ENCODE assay signal across 10 cellular contexts in the genomic region with DNA sequence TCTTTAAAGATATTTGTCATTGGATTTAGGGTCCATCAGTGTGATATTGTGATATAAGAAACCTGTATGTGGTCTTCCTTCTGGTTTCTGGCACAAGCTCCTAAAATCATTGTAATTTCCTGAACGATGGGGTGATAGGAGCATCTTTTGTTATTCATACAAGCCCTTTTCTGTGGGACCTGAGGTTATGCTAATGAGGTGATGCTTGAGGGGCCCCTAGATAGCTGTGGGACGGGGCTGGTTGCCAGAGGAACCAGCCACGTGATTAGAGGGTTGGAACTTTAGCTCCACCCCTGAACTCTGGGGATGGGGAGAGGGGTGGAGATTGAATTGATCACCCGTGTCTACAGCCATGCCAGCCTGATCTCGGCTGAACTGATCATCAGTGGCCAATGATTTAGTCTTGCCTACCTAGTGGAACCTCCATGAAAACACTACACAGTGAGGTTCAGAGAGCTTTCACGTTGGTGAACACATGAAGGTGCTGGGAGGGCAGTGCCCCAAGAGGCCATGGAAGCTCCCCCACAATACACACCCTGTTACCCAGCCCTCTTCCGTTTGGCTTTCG.
DNase-seq lines count a peak whose midpoint lies in the region; ATAC-seq, FAIRE-seq and TF ChIP-seq lines count a peak whose summit lies in the region.
"Had no signal": no experiment of that assay in that cellular context is flagged by ENCODE, and none has a peak within 500 bp of the region (broad histone marks: within the 10 kb centered on the region; RNA-seq: fewer than 3 reads in every experiment).

No MANE protein-coding gene starts in this region.

- CTCF ChIA-PET in CD8-positive, alpha-beta T cell (lab: Charles Lee), result interaction anchor here (0.7 to 2.1 kb wide), 11 partner anchors 12 to 490 kb away, joined by 3 to 10 read pairs (median 4); no protein-coding TSS in a partner anchor

- H2AFZ ChIP-seq in astrocyte (ENCODE audit: low read depth, low read length), result no peak overlapping the region

- peak overlapping the region; percentile 41 for H3K4me3 ChIP-seq in CD8-positive, alpha-beta T cell (ENCODE audit: low read depth, low read length)
- H3K4me3 ChIP-seq in astrocyte (ENCODE audit: insufficient read depth, low read depth, low read length), result no peak overlapping the region
- H3K4me3 ChIP-seq: left lung had no signal

- peaks cover 67% of the 10 kb centered on the region for H3K79me2 ChIP-seq in astrocyte (ENCODE audit: insufficient read depth, low read length)

- no peak for TF ChIP-seq CTCF in CD8-positive, alpha-beta T cell (IDR thresholded peaks at IDR 0.05)
- no peak for TF ChIP-seq CTCF in astrocyte (IDR thresholded peaks at IDR 0.05; ENCODE audit: insufficient read depth, low read depth, low read length)

- H3K9me3 Mint-ChIP-seq in CD8-positive, alpha-beta T cell, result no peaks in the 10 kb centered on the region
- H3K9me3 Mint-ChIP-seq in T-helper 2 cell treated with Interferon-gamma antibody and Interleukin-4, amounts not matched to agents 5 μg/mL and 100 μg/mL, for 36 hours, result no peaks in the 10 kb centered on the region
- peaks cover 3% of the 10 kb centered on the region for H3K9me3 Mint-ChIP-seq in astrocyte (ENCODE audit: unreplicated experiment)

- FAIRE-seq in astrocyte (lab: Jason Lieb, UNC), result no peak

- intact Hi-C loops in CD8-positive, alpha-beta T cell (cut with DNase I, micrococcal nuclease), result loop anchor here (1.0 to 2.0 kb wide), 7 partner anchors 16 to 102 kb away; partner anchors contain the start of genes BCR (in 1 of the 2), RAB36 (in 1 of the 2) and RSPH14 (in 1 of the 2)

- no peaks in the 10 kb centered on the region for H3K36me3 Mint-ChIP-seq in CD8-positive, alpha-beta T cell
- peaks cover 19% of the 10 kb centered on the region for H3K36me3 Mint-ChIP-seq in T-helper 2 cell treated with Interferon-gamma antibody and Interleukin-4, amounts not matched to agents 5 μg/mL and 100 μg/mL, for 36 hours (ENCODE audit: low read depth)
- peaks cover 5% of the 10 kb centered on the region for H3K36me3 Mint-ChIP-seq in astrocyte (ENCODE audit: low read depth, unreplicated experiment)

- H3K27me3 ChIP-seq in CD8-positive, alpha-beta T cell (ENCODE audit: insufficient read depth, low read length), result no peaks in the 10 kb centered on the region
- H3K27me3 ChIP-seq in astrocyte (ENCODE audit: insufficient read depth, low read length), result no peaks in the 10 kb centered on the region
- H3K27me3 ChIP-seq: left lung had no signal

- peak; percentile 50 to 79 (median 69) for DNase-seq in CD8-positive, alpha-beta T cell
- peak; percentile 74 for DNase-seq in T-helper 2 cell treated with Interferon-gamma antibody and Interleukin-4, amounts not matched to agents 5 μg/mL and 100 μg/mL, for 36 hours (ENCODE audit: low spot score)
- DNase-seq in astrocyte (ENCODE audit: low read depth) (no peak), retina (peak; percentile 66), AML-193 (lab: John Stamatoyannopoulos, UW) (no peak), NCI-H1092 treated with DMSO at 0.1 percent for 48 hours (lab: John Stamatoyannopoulos, UW) (no peak)

- H3K36me3 ChIP-seq in CD8-positive, alpha-beta T cell (ENCODE audit: insufficient read depth, low read length), result no peaks in the 10 kb centered on the region
- H3K36me3 ChIP-seq in astrocyte (ENCODE audit: insufficient read depth, low read length), result no peaks in the 10 kb centered on the region
- H3K36me3 ChIP-seq: left lung had no signal

- H4K20me1 ChIP-seq in astrocyte (ENCODE audit: insufficient read depth, low read length), result peaks cover 95% of the 10 kb centered on the region

- H3K4me3 Mint-ChIP-seq in CD8-positive, alpha-beta T cell, result peak overlapping the region; percentile 69
- H3K4me3 Mint-ChIP-seq in T-helper 2 cell treated with Interferon-gamma antibody and Interleukin-4, amounts not matched to agents 5 μg/mL and 100 μg/mL, for 36 hours, result peak overlapping the region; percentile 47
- H3K4me3 Mint-ChIP-seq in astrocyte (ENCODE audit: unreplicated experiment), result peak overlapping the region; percentile 18

- peaks cover 69% of the 10 kb centered on the region for H3K4me1 Mint-ChIP-seq in CD8-positive, alpha-beta T cell (ENCODE audit: low read depth)
- H3K4me1 Mint-ChIP-seq in T-helper 2 cell treated with Interferon-gamma antibody and Interleukin-4, amounts not matched to agents 5 μg/mL and 100 μg/mL, for 36 hours (ENCODE audit: low read depth), result peaks cover 41% of the 10 kb centered on the region
- peaks cover 34% of the 10 kb centered on the region for H3K4me1 Mint-ChIP-seq in astrocyte (ENCODE audit: low read depth, unreplicated experiment)

- peak overlapping the region; percentile 3 for H3K9ac ChIP-seq in astrocyte (ENCODE audit: low read length)

- no peaks in the 10 kb centered on the region for H3K27me3 Mint-ChIP-seq in CD8-positive, alpha-beta T cell (ENCODE audit: low read depth)
- H3K27me3 Mint-ChIP-seq in T-helper 2 cell treated with Interferon-gamma antibody and Interleukin-4, amounts not matched to agents 5 μg/mL and 100 μg/mL, for 36 hours (ENCODE audit: low read depth), result no peaks in the 10 kb centered on the region
- H3K27me3 Mint-ChIP-seq in astrocyte (ENCODE audit: low read depth, unreplicated experiment), result no peaks in the 10 kb centered on the region

- peak; percentile 94 for ATAC-seq in CD8-positive, alpha-beta T cell
- ATAC-seq in HG02970 (IDR thresholded peaks at IDR 0.05; ENCODE audit: low FRiP score, unreplicated experiment) (no peak), HG02884 (IDR thresholded peaks at IDR 0.05; ENCODE audit: unreplicated experiment) (no peak)
- ATAC-seq: left lung had no signal

- H3K4me2 ChIP-seq in astrocyte (ENCODE audit: low read length), result peak overlapping the region; percentile 48

- peak overlapping the region; percentile 59 for H3K27ac ChIP-seq in CD8-positive, alpha-beta T cell (ENCODE audit: low read depth, low read length)
- no peak overlapping the region for H3K27ac ChIP-seq in astrocyte (ENCODE audit: low read depth, low read length)
- H3K27ac ChIP-seq: VCaP had no signal

- H3K4me1 ChIP-seq in CD8-positive, alpha-beta T cell (ENCODE audit: insufficient read depth, low read length), result peaks cover 81% of the 10 kb centered on the region
- H3K4me1 ChIP-seq in astrocyte (ENCODE audit: insufficient read depth, low read length), result peaks cover 41% of the 10 kb centered on the region

- H3K27ac Mint-ChIP-seq in CD8-positive, alpha-beta T cell, result peak overlapping the region; percentile 90
- peak overlapping the region; percentile 74 for H3K27ac Mint-ChIP-seq in T-helper 2 cell treated with Interferon-gamma antibody and Interleukin-4, amounts not matched to agents 5 μg/mL and 100 μg/mL, for 36 hours
- H3K27ac Mint-ChIP-seq in astrocyte (ENCODE audit: unreplicated experiment), result peak overlapping the region; percentile 75

- no peaks in the 10 kb centered on the region for H3K9me3 ChIP-seq in CD8-positive, alpha-beta T cell (ENCODE audit: low read length)
- peaks cover 3% of the 10 kb centered on the region for H3K9me3 ChIP-seq in astrocyte (ENCODE audit: insufficient read depth, low read depth, low read length)
- H3K9me3 ChIP-seq: left lung had no signal

- POLR2A ChIA-PET in CD8-positive, alpha-beta T cell (lab: Charles Lee), result interaction anchor here (0.6 to 2.8 kb wide), 8 partner anchors 9 to 62 kb away, joined by 3 to 11 read pairs (median 4); partner anchors contain the start of gene BCR

Comparison
In these comparisons a context has a peak if more than half of its experiments do, and no peak if none do; other contexts are left out.
1. DNase-seq: peak in CD8-positive, alpha-beta T cell (7 of 7), T-helper 2 cell treated with Interferon-gamma antibody and Interleukin-4, amounts not matched to agents 5 μg/mL and 100 μg/mL, for 36 hours (single experiment) and retina (single experiment); none in astrocyte (single experiment), AML-193 (0 of 2) and NCI-H1092 treated with DMSO at 0.1 percent for 48 hours (single experiment).
2. H3K4me3 Mint-ChIP-seq: peak in every context shown above with its lines; median percentile 69 in CD8-positive, alpha-beta T cell; 47 in T-helper 2 cell treated with Interferon-gamma antibody and Interleukin-4, amounts not matched to agents 5 μg/mL and 100 μg/mL, for 36 hours; 18 in astrocyte.
3. Peak in every context shown above with its lines, with median percentiles within 50 percentile points of each other: H3K27ac Mint-ChIP-seq.